Comparison of ENCODE assay signal across 8 cellular contexts in genomic region chr1:89762801-89763648, GRCh38. TPM values are rescaled to one million over a fixed set of nuclear protein-coding genes. Genes with fewer than 3 reads are reported as not detected.
DNase-seq lines count a peak whose midpoint lies in the region; ATAC-seq, FAIRE-seq and TF ChIP-seq lines count a peak whose summit lies in the region.

No MANE protein-coding gene starts in this region.

- H3K36me3 ChIP-seq in pancreas (no peaks in the 10 kb centered on the region), tibial artery (no peaks in the 10 kb centered on the region)

- peaks cover 54% of the 10 kb centered on the region for H3K4me1 Mint-ChIP-seq in activated naive CD8-positive, alpha-beta T cell treated with anti-CD3 and anti-CD28 coated beads for 36 hours

- no peaks in the 10 kb centered on the region for H3K27me3 Mint-ChIP-seq in activated naive CD8-positive, alpha-beta T cell treated with anti-CD3 and anti-CD28 coated beads for 36 hours

- peaks cover 0 to 5% (median 4%) of the 10 kb centered on the region in 3 donors for H3K4me1 ChIP-seq in pancreas
- H3K4me1 ChIP-seq in tibial artery = peaks cover 0 to 12% (median 7%) of the 10 kb centered on the region in 4 donors

- intact Hi-C loops in Right ventricle myocardium superior (cut with DNase I) (loop anchor here (2.0 to 5.0 kb wide), 3 partner anchors 130 to 281 kb away; partner anchors contain the start of gene LRRC8C), pancreas (cut with DNase I) (loop anchor here in 1 of 3 donors (10.0 kb wide), 2 partner anchors 128 to 278 kb away; partner anchors contain the start of gene LRRC8C), tibial artery (cut with DNase I; ENCODE audit: low total_unique reads) (loop anchor here (2.0 to 10.0 kb wide), 3 partner anchors 130 to 276 kb away; partner anchors contain the start of gene LRRC8C)

- no peaks in the 10 kb centered on the region for H3K9me3 ChIP-seq in pancreas
- no peaks in the 10 kb centered on the region for H3K9me3 ChIP-seq in tibial artery

- DNase-seq in G401 (ENCODE audit: low spot score) (peak; percentile 72), H4 (ENCODE audit: low spot score) (peak; percentile 42), LNCaP clone FGC (ENCODE audit: low read depth) (no peak), Right ventricle myocardium superior (peak; percentile 93), pancreas (peak; percentile 71 to 93 (median 83)), tibial artery (peak; percentile 85 to 89)
- DNase-seq in activated naive CD8-positive, alpha-beta T cell treated with anti-CD3 and anti-CD28 coated beads for 36 hours = peak; percentile 88

- 4 to 5% methylated on average over 46 of the region's 46 CpGs for WGBS in pancreas, 2 donors

- TF ChIP-seq CTCF in LNCaP clone FGC (IDR thresholded peaks at IDR 0.05; ENCODE audit: control insufficient read depth, extremely low read depth, insufficient read depth) = peak; percentile 99
- peak; percentile 89 to 99 (median 95) for TF ChIP-seq CTCF in pancreas (IDR thresholded peaks at IDR 0.05)
- TF ChIP-seq CTCF in tibial artery (IDR thresholded peaks at IDR 0.05) = peak; percentile 95 to 96

- H3K27ac Mint-ChIP-seq in activated naive CD8-positive, alpha-beta T cell treated with anti-CD3 and anti-CD28 coated beads for 36 hours = peak overlapping the region; percentile 93

- ATAC-seq in SK-N-SH treated with all-trans-retinoic acid at 6 μM for 48 hours = peak; percentile 100
- ATAC-seq in Right ventricle myocardium superior (ENCODE audit: poor library complexity) = peak; percentile 99
- peak; percentile 99 for ATAC-seq in pancreas

- H3K9me3 Mint-ChIP-seq in activated naive CD8-positive, alpha-beta T cell treated with anti-CD3 and anti-CD28 coated beads for 36 hours = no peaks in the 10 kb centered on the region

- H3K4me3 Mint-ChIP-seq in activated naive CD8-positive, alpha-beta T cell treated with anti-CD3 and anti-CD28 coated beads for 36 hours = peak overlapping the region; percentile 91

- H3K4me3 ChIP-seq in LNCaP clone FGC (ENCODE audit: low read depth, low read length) (peak overlapping the region; percentile 24; the same call in 1 of the 2 replicates), pancreas (peak overlapping the region; percentile 13 to 51 (median 20)), tibial artery (peak overlapping the region; percentile 40 to 52)

- H3K27ac ChIP-seq in pancreas (peak overlapping the region in 1 of 4 donors; percentile 52), tibial artery (no peak overlapping the region)

- FAIRE-seq in pancreas (lab: Jason Lieb, UNC) = no peak

- H3K27me3 ChIP-seq in pancreas = no peaks in the 10 kb centered on the region
- H3K27me3 ChIP-seq in tibial artery = no peaks in the 10 kb centered on the region

- in situ Hi-C loops in G401 (cut with HindIII; ENCODE audit: low sequenced_read_pairs) = loop anchor here (25.0 kb wide), 1 partner anchor 101 kb away; no protein-coding TSS in a partner anchor

- peaks cover 7% of the 10 kb centered on the region for H3K36me3 Mint-ChIP-seq in activated naive CD8-positive, alpha-beta T cell treated with anti-CD3 and anti-CD28 coated beads for 36 hours

TF ChIP-seq in SK-N-SH treated with all-trans-retinoic acid at 6 μM for 48 hours, 23 proteins besides CTCF, POLR2A, EP300 and RAD21:
- TF ChIP-seq ZNF565 (CRISPR knock-in tag; conservative IDR thresholded peaks at IDR 0.05; ENCODE audit: low read depth) (no peak), TSHZ2 (CRISPR knock-in tag; IDR thresholded peaks at IDR 0.05) (peak; percentile 21; the same call in 1 of the 2 replicates), TCF4 (CRISPR knock-in tag; IDR thresholded peaks at IDR 0.05; ENCODE audit: borderline replicate concordance) (peak; percentile 12; the same call in 1 of the 2 replicates)
TF ChIP-seq in SK-N-SH treated with all-trans-retinoic acid at 6 μM for 48 hours: peak in this region for 2.

RNA-seq across cellular contexts. Expression of gene LRRC8D, which starts 57.8 kb away (rescaled TPM):
- 36.9 and 57.1 TPM in 2 replicates for total RNA-seq in G401 (2014; rRNA removed; shearing (Covaris generic))
- 22.9 and 25.2 TPM in 2 replicates for total RNA-seq in H4 (2014; rRNA removed; shearing (Covaris generic))
- total RNA-seq in activated naive CD8-positive, alpha-beta T cell treated with anti-CD3 and anti-CD28 coated beads for 36 hours = 10 to 100 TPM; 37.7 to 41.2 TPM
- 5.1 TPM for total RNA-seq in Right ventricle myocardium superior
- 10 to 100 TPM in 4 of 6 donors, 1 to 10 TPM in 2; 8.0 to 27.1 (median 12.0) TPM for total RNA-seq in pancreas
- 1 to 10 TPM; 3.8 to 7.9 TPM for polyA plus RNA-seq in pancreas
